Comparison of ENCODE assay signal across 3 cellular contexts in genomic region chr17:54347495-54347894, GRCh38.
A peak's percentile ranks its signal among the peaks of the same experiment; 100 is the strongest.
TF ChIP-seq lines count a peak whose summit lies in the region.

No MANE protein-coding gene starts in this region.

TF ChIP-seq in GM23338, 12 proteins besides CTCF, POLR2A, EP300 and RAD21 (continues in another document):
- TF ChIP-seq EZH2 (IDR thresholded peaks at IDR 0.05; ENCODE audit: low read depth, unreplicated experiment) (no peak), ZNF331 (CRISPR knock-in tag; IDR thresholded peaks at IDR 0.05; ENCODE audit: low read depth) (no peak), ZNF114 (CRISPR knock-in tag; IDR thresholded peaks at IDR 0.05) (no peak), REST (IDR thresholded peaks at IDR 0.05; ENCODE audit: unreplicated experiment) (no peak), EZH2phosphoT487 (IDR thresholded peaks at IDR 0.05; ENCODE audit: unreplicated experiment) (no peak), CREB1 (CRISPR knock-in tag; IDR thresholded peaks at IDR 0.05; ENCODE audit: low read depth) (no peak)

TF ChIP-seq in IMR-90, 13 proteins besides CTCF, POLR2A, EP300 and RAD21:
- TF ChIP-seq MAFK (IDR thresholded peaks at IDR 0.05; ENCODE audit: low read depth, low read length): peak; percentile 36; the same call in 1 of the 2 replicates
- TF ChIP-seq USF2 (IDR thresholded peaks at IDR 0.05; ENCODE audit: low read depth, low read length): no peak
TF ChIP-seq in IMR-90: peak in this region for 1.

TF ChIP-seq in H1, 55 proteins besides CTCF, POLR2A, EP300 and RAD21:
- TF ChIP-seq SUZ12 (IDR thresholded peaks at IDR 0.05; ENCODE audit: low read length): no peak
- TF ChIP-seq EGR1 (IDR thresholded peaks at IDR 0.05; ENCODE audit: borderline replicate concordance, low read depth, low read length): no peak
- no peak for TF ChIP-seq KDM1A (IDR thresholded peaks at IDR 0.05; ENCODE audit: borderline replicate concordance, low read length)
- no peak for TF ChIP-seq SP2 (IDR thresholded peaks at IDR 0.05; ENCODE audit: low read length)
- TF ChIP-seq CHD7 (IDR thresholded peaks at IDR 0.05; ENCODE audit: insufficient replicate concordance, low read length): no peak
